Comparison of ENCODE assay signal across 14 cellular contexts in genomic region chr13:41971848-41972247, GRCh38.
"Had no signal": no experiment of that assay in that cellular context is flagged by ENCODE, and none has a peak within 500 bp of the region (broad histone marks: within the 10 kb centered on the region; RNA-seq: fewer than 3 reads in every experiment).

No MANE protein-coding gene starts in this region.

- H3K27ac ChIP-seq: body of pancreas, neutrophil, parathyroid adenoma had no signal

- H3K36me3 Mint-ChIP-seq: activated naive CD8-positive, alpha-beta T cell; naive B cell; stimulated activated memory B cell treated with anti-CD40 and anti-IgM and Interleukin-4, amounts not matched to agents 10 μg/mL and 1 μg/mL and 100 μg/mL, for 72 hours had no signal

- H3K9me3 Mint-ChIP-seq: naive B cell; stimulated activated memory B cell treated with anti-CD40 and anti-IgM and Interleukin-4, amounts not matched to agents 10 μg/mL and 1 μg/mL and 100 μg/mL, for 72 hours had no signal

- H3K27me3 ChIP-seq: body of pancreas, neutrophil had no signal

- H3K9me3 ChIP-seq: body of pancreas, neutrophil had no signal

- H3K4me3 Mint-ChIP-seq: activated naive CD8-positive, alpha-beta T cell; naive B cell; stimulated activated memory B cell treated with anti-CD40 and anti-IgM and Interleukin-4, amounts not matched to agents 10 μg/mL and 1 μg/mL and 100 μg/mL, for 72 hours had no signal

- H3K27ac Mint-ChIP-seq: activated naive CD8-positive, alpha-beta T cell; naive B cell; stimulated activated memory B cell treated with anti-CD40 and anti-IgM and Interleukin-4, amounts not matched to agents 10 μg/mL and 1 μg/mL and 100 μg/mL, for 72 hours had no signal

- H3K36me3 ChIP-seq: neutrophil had no signal

- ATAC-seq: body of pancreas; stimulated activated memory B cell treated with anti-CD40 and anti-IgM and Interleukin-4, amounts not matched to agents 10 μg/mL and 1 μg/mL and 100 μg/mL, for 72 hours had no signal

- H3K4me3 ChIP-seq: body of pancreas had no signal

- H3K4me1 ChIP-seq: body of pancreas had no signal

- DNase-seq: activated CD4-positive, CD25-positive, alpha-beta regulatory T cell treated with anti-CD3 and anti-CD28 coated beads, Interleukin-2, amount 50 U/mL, for 72 hours; activated effector memory CD4-positive, alpha-beta T cell treated with anti-CD3 and anti-CD28 coated beads, Interleukin-2, amount 50 U/mL, for 16 hours; amniotic stem cell; body of pancreas; effector memory CD4-positive, alpha-beta T cell; foreskin melanocyte; kidney glomerular epithelial cell; midbrain; naive B cell; stimulated activated CD4-positive, alpha-beta T cell treated with anti-CD3 and anti-CD28 coated beads, Interleukin-12 subunit alpha, Interleukin-12 subunit beta, amount 100 ng/mL, for 4 hours had no signal
